10 cellular contexts compared by ENCODE assay signal in the genomic region with DNA sequence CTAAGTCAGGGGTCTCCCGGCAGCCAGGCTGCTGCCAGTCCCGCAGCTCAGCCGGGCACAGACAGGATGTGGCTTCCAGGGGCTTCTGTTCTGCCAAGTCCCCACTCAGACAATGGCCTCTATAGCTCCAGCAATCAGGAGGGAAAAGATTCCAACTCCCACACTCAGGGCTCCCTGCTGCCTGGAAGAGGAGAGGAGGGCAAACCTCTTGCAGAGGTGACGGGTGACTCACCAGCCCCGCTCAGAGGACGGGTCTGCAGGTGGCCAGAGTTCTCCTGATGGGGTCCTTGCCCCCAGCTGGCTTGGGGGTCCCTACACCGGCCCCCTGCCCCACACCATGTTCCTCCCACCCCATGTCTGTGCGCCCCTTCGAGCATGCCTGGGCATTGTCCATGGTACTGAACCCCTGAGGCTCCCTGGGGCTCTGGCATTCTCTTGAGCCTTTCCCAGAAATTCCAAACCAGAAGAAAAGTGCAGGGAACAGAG. TPM values are rescaled to one million over a fixed set of nuclear protein-coding genes. Genes with fewer than 3 reads are reported as not detected.
DNase-seq lines count a peak whose midpoint lies in the region; ATAC-seq, FAIRE-seq and TF ChIP-seq lines count a peak whose summit lies in the region.
"Had no signal": no experiment of that assay in that cellular context is flagged by ENCODE, and none has a peak within 500 bp of the region (broad histone marks: within the 10 kb centered on the region; RNA-seq: fewer than 3 reads in every experiment).

No MANE protein-coding gene starts in this region.

- H3K36me3 ChIP-seq in left lung, result no peaks in the 10 kb centered on the region

- CTCF ChIA-PET in AG04450 (lab: Charles Lee), result interaction anchor here (0.6 kb wide), 1 partner anchor 366 kb away, joined by 3 read pairs; no protein-coding TSS in a partner anchor

- H3K4me3 ChIP-seq in AG04450 (ENCODE audit: low read depth, low read length), result no peak overlapping the region
- no peak overlapping the region for H3K4me3 ChIP-seq in left lung

- no peaks in the 10 kb centered on the region for H3K27me3 ChIP-seq in AG04450 (ENCODE audit: control insufficient read depth, insufficient read depth, low read length)
- H3K27me3 ChIP-seq in left lung, result peaks cover 3 to 84% of the 10 kb centered on the region in 2 donors

- POLR2A ChIA-PET in AG04450 (lab: Yijun Ruan, JAX), result interaction anchor here (1.2 kb wide), 1 partner anchor 51 kb away, joined by 3 read pairs; no protein-coding TSS in a partner anchor

- intact Hi-C loops in left lung (cut with DNase I), result no loop called here

- H3K9me3 ChIP-seq in AG04450 (ENCODE audit: control insufficient read depth, insufficient read depth, low read length) (no peaks in the 10 kb centered on the region; the same call in 1 of the 2 replicates), left lung (no peaks in the 10 kb centered on the region)

- DNase-seq in AG04450 (ENCODE audit: low read depth, low spot score) (no peak), HT1080 (ENCODE audit: low read depth) (peak; percentile 80), amniotic epithelial cell (ENCODE audit: low read depth) (peak; percentile 7), left lung (peak; percentile 18 to 42), AG08395 (ENCODE audit: low spot score) (no peak), GM19239 (ENCODE audit: insufficient read length, low spot score) (no peak), superior temporal gyrus (ENCODE audit: extremely low spot score) (no peak)
- DNase-seq: NCI-H1417 treated with DMSO at 0.1 percent for 48 hours had no signal

- TF ChIP-seq CTCF in AG04450 (IDR thresholded peaks at IDR 0.05; ENCODE audit: low read depth, low read length) (no peak), left lung (IDR thresholded peaks at IDR 0.05) (no peak)

- H3K27ac ChIP-seq in AG04450 (ENCODE audit: low read depth, low read length) (peak overlapping the region; percentile 77), left lung (peak overlapping the region in 1 of 2 donors; percentile 93)

- FAIRE-seq in GM19239 (lab: Jason Lieb, UNC), result no peak

- peaks cover 0 to 36% of the 10 kb centered on the region in 2 donors for H3K4me1 ChIP-seq in left lung

- no peak for ATAC-seq in left lung
- no peak for ATAC-seq in HG03039 (IDR thresholded peaks at IDR 0.05; ENCODE audit: unreplicated experiment)

RNA-seq across cellular contexts. Expression of gene NTSR1, which starts 32.6 kb away (rescaled TPM):
- polyA plus RNA-seq in AG04450 (2011; rRNA removed), result 0.09 and 0.12 TPM in 2 replicates
- polyA minus RNA-seq in AG04450 (2011; rRNA and poly(A)+ RNA removed), result 0.09 and 0.13 TPM in 2 replicates
- 0.19 and 0.50 TPM in 2 replicates for total RNA-seq in HT1080 (2014; rRNA removed; shearing (Covaris generic))
- 0.10 and 0.22 TPM in 2 replicates for polyA plus RNA-seq in HT1080 (2015; cell fraction: cytosol; rRNA removed)
- polyA plus RNA-seq in HT1080 (2015; cell fraction: nucleus; rRNA removed), result 0.15 and 0.24 TPM in 2 replicates
- 1 to 10 TPM in 1 of 2 donors, under 1 TPM in 1; 0.12 to 3.5 TPM for total RNA-seq in left lung
- total RNA-seq: activated naive CD8-positive, alpha-beta T cell treated with anti-CD3 and anti-CD28 coated beads for 36 hours had no signal

RNA-seq across cellular contexts. Expression of gene MRGBP, which starts 55.0 kb away (rescaled TPM):
- polyA plus RNA-seq in AG04450 (2011; rRNA removed), result 13.4 and 14.4 TPM in 2 replicates
- 12.5 and 14.0 TPM in 2 replicates for polyA minus RNA-seq in AG04450 (2011; rRNA and poly(A)+ RNA removed)
- 42.5 and 47.8 TPM in 2 replicates for total RNA-seq in HT1080 (2014; rRNA removed; shearing (Covaris generic))
- polyA plus RNA-seq in HT1080 (2015; cell fraction: cytosol; rRNA removed), result 29.0 TPM in 2 replicates
- polyA plus RNA-seq in HT1080 (2015; cell fraction: nucleus; rRNA removed), result 17.3 and 19.4 TPM in 2 replicates
- total RNA-seq in left lung, result 10 to 100 TPM in 1 of 2 donors, 1 to 10 TPM in 1; 6.1 to 10.1 TPM

Comparison
In these comparisons a context has a peak if more than half of its experiments do, and no peak if none do; other contexts are left out.
1. DNase-seq: peak in HT1080 (single experiment), amniotic epithelial cell (single experiment) and left lung (2 of 2); none in AG04450 (single experiment), AG08395 (single experiment), GM19239 (single experiment) and superior temporal gyrus (single experiment).